20 cellular contexts compared by ENCODE assay signal in the genomic region with DNA sequence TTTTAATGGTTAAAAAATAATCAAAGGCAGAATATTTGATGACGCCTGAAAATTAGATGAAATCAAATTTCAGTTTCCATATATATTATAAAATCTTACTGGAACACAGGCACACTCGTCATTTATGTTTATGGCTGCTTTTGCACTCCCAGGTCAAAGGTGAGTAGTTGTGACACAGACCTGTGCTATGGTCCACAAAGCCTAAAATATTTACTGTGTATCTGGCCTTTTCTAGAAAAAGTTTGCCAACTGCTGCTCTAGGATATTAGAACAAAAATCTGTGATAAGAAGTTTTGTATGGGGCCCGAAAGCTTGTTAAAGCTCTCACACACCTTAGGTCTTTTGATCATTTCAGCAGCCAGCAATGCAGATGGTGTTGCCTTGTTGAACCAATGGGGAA.
"Had no signal": no experiment of that assay in that cellular context is flagged by ENCODE, and none has a peak within 500 bp of the region (broad histone marks: within the 10 kb centered on the region; RNA-seq: fewer than 3 reads in every experiment).

No MANE protein-coding gene starts in this region.

- H3K27me3 Mint-ChIP-seq: IgD-negative memory B cell had no signal

- DNase-seq: Kasumi-1, MM.1S, NCI-H1092 treated with DMSO at 0.1 percent for 48 hours, NCI-H1417 treated with DMSO at 0.1 percent for 48 hours, NCI-H146, NCI-H1694 treated with DMSO at 0.1 percent for 48 hours, NCI-H1930, NCI-H2081, NCI-H2107, NCI-H2227 treated with DMSO at 0.1 percent for 48 hours, NCI-H69, NCI-H774, Right ventricle myocardium superior, RPMI8226, SIG-M5 had no signal

- H3K4me3 Mint-ChIP-seq: IgD-negative memory B cell had no signal

- H3K4me1 Mint-ChIP-seq: IgD-negative memory B cell had no signal

- H3K9me3 Mint-ChIP-seq: IgD-negative memory B cell had no signal

- H3K4me3 ChIP-seq: K562, SJSA1, SK-N-MC had no signal

- FAIRE-seq: K562 had no signal

- H3K4me1 ChIP-seq: SJSA1 had no signal

- H3K9me3 ChIP-seq: SJSA1 had no signal

- H3K27me3 ChIP-seq: SJSA1 had no signal

- H3K27ac ChIP-seq: KMS-11, SJSA1, SK-N-MC had no signal

- H3K9ac ChIP-seq: KMS-11 had no signal

- ATAC-seq: K562 had no signal

- H3K27ac Mint-ChIP-seq: IgD-negative memory B cell had no signal
